Comparison of ENCODE assay signal across 18 cellular contexts in the genomic region with DNA sequence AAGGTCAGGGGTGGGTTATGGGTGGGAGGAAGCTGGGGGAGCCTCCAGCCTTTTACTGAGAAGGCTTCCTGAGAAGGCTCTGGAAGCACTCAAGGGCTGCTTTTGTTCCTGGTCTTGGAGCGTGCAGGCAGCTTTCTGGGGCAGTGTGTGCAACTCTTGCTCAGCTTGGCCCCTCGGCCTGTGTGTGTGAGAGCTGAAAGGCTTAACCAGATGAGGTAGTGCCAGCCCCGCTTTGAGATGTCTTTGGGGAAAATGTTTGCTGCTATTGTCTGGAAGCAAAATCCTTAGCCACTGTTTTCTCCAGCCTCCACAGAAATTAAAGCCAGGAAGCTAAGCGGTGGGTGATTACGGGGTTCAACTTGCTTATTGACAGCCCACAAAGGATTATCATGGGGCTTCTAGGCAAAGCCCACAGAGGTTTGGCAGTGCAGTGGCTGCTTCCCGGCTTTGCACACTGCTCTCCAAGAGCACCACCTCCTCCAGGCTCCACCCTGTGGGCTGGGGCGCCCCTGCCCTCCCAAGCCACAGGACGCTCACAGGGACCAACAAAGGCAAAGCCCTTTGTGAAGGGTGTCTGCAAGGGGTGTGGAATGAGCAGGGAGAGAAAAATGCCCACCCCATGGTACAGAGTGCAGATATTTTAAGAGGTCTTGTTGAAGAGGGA.
"Had no signal": no experiment of that assay in that cellular context is flagged by ENCODE, and none has a peak within 500 bp of the region (broad histone marks: within the 10 kb centered on the region; RNA-seq: fewer than 3 reads in every experiment).

No MANE protein-coding gene starts in this region.

- H3K36me3 Mint-ChIP-seq: activated naive CD4-positive, alpha-beta T cell treated with anti-CD3 and anti-CD28 coated beads, Interleukin-2, amount 50 U/mL, for 72 hours; immature natural killer cell; stimulated activated memory B cell treated with anti-CD40 and anti-IgM and Interleukin-4, amounts not matched to agents 10 μg/mL and 1 μg/mL and 100 μg/mL, for 72 hours; T-cell had no signal

- H3K27me3 ChIP-seq: body of pancreas, colonic mucosa, ovary had no signal

- ATAC-seq: activated CD8-positive, alpha-beta T cell treated with anti-CD3 and anti-CD28 coated beads, Interleukin-2, amount 10 ng/mL, durations not matched to agents 7 days and 5 days; activated naive CD4-positive, alpha-beta T cell treated with anti-CD3 and anti-CD28 coated beads, Interleukin-2, amount 50 U/mL, for 72 hours; body of pancreas; foreskin keratinocyte; heart left ventricle; stimulated activated memory B cell treated with anti-CD40 and anti-IgM and Interleukin-4, amounts not matched to agents 10 μg/mL and 1 μg/mL and 100 μg/mL, for 72 hours; T-cell had no signal

- H3K27ac ChIP-seq: body of pancreas, colonic mucosa, foreskin keratinocyte, heart left ventricle, ovary had no signal

- H3K27me3 Mint-ChIP-seq: stimulated activated memory B cell treated with anti-CD40 and anti-IgM and Interleukin-4, amounts not matched to agents 10 μg/mL and 1 μg/mL and 100 μg/mL, for 72 hours; T-cell had no signal

- H3K4me3 Mint-ChIP-seq: activated CD8-positive, alpha-beta T cell treated with anti-CD3 and anti-CD28 coated beads, Interleukin-2, amount 10 ng/mL, durations not matched to agents 7 days and 5 days; immature natural killer cell; stimulated activated memory B cell treated with anti-CD40 and anti-IgM and Interleukin-4, amounts not matched to agents 10 μg/mL and 1 μg/mL and 100 μg/mL, for 72 hours; T-cell had no signal

- H3K9me3 ChIP-seq: body of pancreas, colonic mucosa, heart left ventricle, ovary had no signal

- H3K27ac Mint-ChIP-seq: activated CD8-positive, alpha-beta T cell treated with anti-CD3 and anti-CD28 coated beads, Interleukin-2, amount 10 ng/mL, durations not matched to agents 7 days and 5 days; activated naive CD4-positive, alpha-beta T cell treated with anti-CD3 and anti-CD28 coated beads, Interleukin-2, amount 50 U/mL, for 72 hours; immature natural killer cell; stimulated activated memory B cell treated with anti-CD40 and anti-IgM and Interleukin-4, amounts not matched to agents 10 μg/mL and 1 μg/mL and 100 μg/mL, for 72 hours; T-cell had no signal

- H3K4me1 ChIP-seq: body of pancreas, colonic mucosa, foreskin keratinocyte, heart left ventricle had no signal

- H3K4me3 ChIP-seq: body of pancreas, colonic mucosa, heart left ventricle, ovary had no signal

- H3K9me3 Mint-ChIP-seq: activated naive CD4-positive, alpha-beta T cell treated with anti-CD3 and anti-CD28 coated beads, Interleukin-2, amount 50 U/mL, for 72 hours; stimulated activated memory B cell treated with anti-CD40 and anti-IgM and Interleukin-4, amounts not matched to agents 10 μg/mL and 1 μg/mL and 100 μg/mL, for 72 hours; T-cell had no signal

- H3K36me3 ChIP-seq: colonic mucosa, heart left ventricle, ovary had no signal

- DNase-seq: activated CD4-positive, alpha-beta T cell treated with anti-CD3 and anti-CD28 coated beads for 48 hours; activated CD8-positive, alpha-beta memory T cell treated with anti-CD3 and anti-CD28 coated beads, Interleukin-2, amount 50 U/mL, for 4 hours; activated CD8-positive, alpha-beta T cell treated with anti-CD3 and anti-CD28 coated beads, Interleukin-2, amount 10 ng/mL, durations not matched to agents 7 days and 5 days; activated gamma-delta T cell; amniotic stem cell; body of pancreas; central memory CD4-positive, alpha-beta T cell; colonic mucosa; foreskin keratinocyte; heart left ventricle; immature natural killer cell; midbrain; ovary; stimulated activated CD4-positive, alpha-beta T cell treated with anti-CD3 and anti-CD28 coated beads, Interleukin-2, amount 100 ng/mL, for 48 hours; T-cell; T1000 had no signal
